ENCODE assay signal across 18 cellular contexts in the genomic region with DNA sequence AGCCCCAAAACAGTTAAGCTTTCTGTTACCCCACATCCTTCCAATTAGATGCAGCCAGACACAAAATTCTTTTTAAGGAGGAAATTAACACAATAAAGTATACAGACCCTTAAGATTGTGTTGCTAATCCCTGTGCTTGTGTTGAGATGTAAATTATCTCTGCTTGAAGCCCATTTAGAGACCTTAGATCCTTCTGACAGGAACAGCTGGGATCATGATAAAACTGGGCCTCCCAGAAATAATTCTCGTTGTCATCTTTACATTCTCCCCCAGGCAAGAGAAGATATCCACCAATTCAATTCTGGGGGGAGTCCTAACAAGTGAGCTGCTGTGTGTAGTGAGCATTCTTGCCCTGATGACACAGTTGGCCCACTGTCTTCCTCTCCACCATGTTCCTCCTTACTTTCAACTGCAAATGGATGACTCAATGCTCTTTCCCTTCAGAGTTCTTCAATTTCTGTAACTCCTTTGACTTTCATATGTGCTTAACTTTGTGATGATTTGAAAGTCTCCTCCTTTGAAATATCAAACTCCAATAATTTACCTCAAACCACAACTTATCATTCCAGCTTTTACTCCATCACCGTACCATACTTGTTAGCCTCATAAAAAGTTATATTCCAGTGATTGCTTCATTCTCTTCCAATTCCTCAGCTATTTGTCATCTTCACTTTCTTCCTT.
DNase-seq lines count a peak whose midpoint lies in the region; ATAC-seq, FAIRE-seq and TF ChIP-seq lines count a peak whose summit lies in the region.
"Had no signal": no experiment of that assay in that cellular context is flagged by ENCODE, and none has a peak within 500 bp of the region (broad histone marks: within the 10 kb centered on the region; RNA-seq: fewer than 3 reads in every experiment).

No MANE protein-coding gene starts in this region.

- H3K36me3 ChIP-seq in astrocyte (ENCODE audit: insufficient read depth, low read length) (no peaks in the 10 kb centered on the region), hepatocyte (replicated peaks; ENCODE audit: insufficient read depth, low read depth) (no peaks in the 10 kb centered on the region)
- H3K36me3 ChIP-seq: ovary had no signal

- H2AFZ ChIP-seq in astrocyte (ENCODE audit: low read depth, low read length) (no peak overlapping the region), hepatocyte (no peak overlapping the region)

- no peak overlapping the region for H3K9ac ChIP-seq in astrocyte (ENCODE audit: low read length)

- H3K9me3 Mint-ChIP-seq in astrocyte (ENCODE audit: unreplicated experiment), result peaks cover 8% of the 10 kb centered on the region
- H3K9me3 Mint-ChIP-seq: activated B cell treated with CpG ODN at 0.5 μM for 24 hours; T-helper 1 cell treated with Interleukin-12 subunit alpha and Interleukin-12 subunit beta and Interleukin-4 antibody, amounts not matched to agents 30 μg/mL and 1 μg/mL, for 36 hours had no signal

- no peak overlapping the region for H3K4me3 ChIP-seq in astrocyte (ENCODE audit: insufficient read depth, low read depth, low read length)
- H3K4me3 ChIP-seq in hepatocyte, result no peak overlapping the region
- H3K4me3 ChIP-seq: coronary artery, ovary had no signal

- H3K4me3 Mint-ChIP-seq in astrocyte (ENCODE audit: unreplicated experiment), result no peak overlapping the region
- H3K4me3 Mint-ChIP-seq: activated B cell treated with CpG ODN at 0.5 μM for 24 hours; T-helper 1 cell treated with Interleukin-12 subunit alpha and Interleukin-12 subunit beta and Interleukin-4 antibody, amounts not matched to agents 30 μg/mL and 1 μg/mL, for 36 hours had no signal

- no peaks in the 10 kb centered on the region for H3K9me2 ChIP-seq in hepatocyte (replicated peaks; ENCODE audit: insufficient read depth)

- ATAC-seq in GM18498 (IDR thresholded peaks at IDR 0.05; ENCODE audit: unreplicated experiment), result no peak

- H3K27ac ChIP-seq in astrocyte (ENCODE audit: low read depth, low read length) (no peak overlapping the region), hepatocyte (no peak overlapping the region)
- H3K27ac ChIP-seq: coronary artery, ovary had no signal

- WGBS in hepatocyte (ENCODE audit: low lambda C conversion rate, missing lambda C conversion rate), result 53% methylated on average over 2 of the region's 2 CpGs

- peaks cover 43% of the 10 kb centered on the region for H3K4me1 Mint-ChIP-seq in astrocyte (ENCODE audit: low read depth, unreplicated experiment)
- H3K4me1 Mint-ChIP-seq: activated B cell treated with CpG ODN at 0.5 μM for 24 hours had no signal

- peak; percentile 54 for FAIRE-seq in astrocyte (lab: Jason Lieb, UNC)

- H3K27me3 Mint-ChIP-seq in astrocyte (ENCODE audit: low read depth, unreplicated experiment), result no peaks in the 10 kb centered on the region

- peak; percentile 23 for DNase-seq in EH (ENCODE audit: low read depth)
- DNase-seq in M059J (ENCODE audit: low read depth), result peak; percentile 27
- peak; percentile 55 for DNase-seq in astrocyte (ENCODE audit: low read depth)
- DNase-seq in iris pigment epithelial cell (ENCODE audit: low read depth), result peak; percentile 47
- DNase-seq in hepatocyte (ENCODE audit: low spot score), result no peak
- no peak for DNase-seq in HCEC 1CT
- no peak for DNase-seq in DMS114 treated with DMSO at 0.1 percent for 48 hours (lab: John Stamatoyannopoulos, UW; ENCODE audit: unreplicated experiment)
- DNase-seq: activated B cell treated with CpG ODN at 0.5 μM for 24 hours, activated gamma-delta T cell treated with Interleukin-2 at 50 U/mL for 16 hours, aorta, head of caudate nucleus, NCI-H2029, NCI-H524, ovary, RPMI8226 had no signal

- H3K36me3 Mint-ChIP-seq in astrocyte (ENCODE audit: low read depth, unreplicated experiment), result no peaks in the 10 kb centered on the region

- peak overlapping the region; percentile 4 for H3K27ac Mint-ChIP-seq in astrocyte (ENCODE audit: unreplicated experiment)
- H3K27ac Mint-ChIP-seq: activated B cell treated with CpG ODN at 0.5 μM for 24 hours; T-helper 1 cell treated with Interleukin-12 subunit alpha and Interleukin-12 subunit beta and Interleukin-4 antibody, amounts not matched to agents 30 μg/mL and 1 μg/mL, for 36 hours had no signal

- H3K9me3 ChIP-seq in astrocyte (ENCODE audit: insufficient read depth, low read depth, low read length) (no peaks in the 10 kb centered on the region), hepatocyte (ENCODE audit: low read depth) (no peaks in the 10 kb centered on the region)
- H3K9me3 ChIP-seq: ovary had no signal

- H3K79me2 ChIP-seq in astrocyte (ENCODE audit: insufficient read depth, low read length) (no peaks in the 10 kb centered on the region), hepatocyte (no peaks in the 10 kb centered on the region)

- H3K27me3 ChIP-seq in astrocyte (ENCODE audit: insufficient read depth, low read length) (no peaks in the 10 kb centered on the region), hepatocyte (no peaks in the 10 kb centered on the region)
- H3K27me3 ChIP-seq: ovary had no signal

- no peak overlapping the region for H3K4me2 ChIP-seq in astrocyte (ENCODE audit: low read length)
- H3K4me2 ChIP-seq in hepatocyte, result no peak overlapping the region

- TF ChIP-seq CTCF in astrocyte (IDR thresholded peaks at IDR 0.05; ENCODE audit: insufficient read depth, low read depth, low read length) (no peak), hepatocyte (IDR thresholded peaks at IDR 0.05; ENCODE audit: poor library complexity) (no peak)

- peaks cover 12% of the 10 kb centered on the region for H3K4me1 ChIP-seq in astrocyte (ENCODE audit: insufficient read depth, low read length)
- H3K4me1 ChIP-seq in hepatocyte (ENCODE audit: insufficient read depth), result no peaks in the 10 kb centered on the region

- H4K20me1 ChIP-seq in astrocyte (ENCODE audit: insufficient read depth, low read length), result no peaks in the 10 kb centered on the region
- H4K20me1 ChIP-seq in hepatocyte (ENCODE audit: insufficient read depth, poor library complexity, severe bottlenecking), result no peaks in the 10 kb centered on the region

Comparison
In these comparisons a context has a peak if more than half of its experiments do, and no peak if none do; other contexts are left out.
1. DNase-seq: peak in EH (single experiment), M059J (single experiment), astrocyte (single experiment) and iris pigment epithelial cell (single experiment); none in hepatocyte (single experiment), HCEC 1CT (single experiment) and DMS114 treated with DMSO at 0.1 percent for 48 hours (single experiment).